14 cellular contexts compared by ENCODE assay signal in the genomic region with DNA sequence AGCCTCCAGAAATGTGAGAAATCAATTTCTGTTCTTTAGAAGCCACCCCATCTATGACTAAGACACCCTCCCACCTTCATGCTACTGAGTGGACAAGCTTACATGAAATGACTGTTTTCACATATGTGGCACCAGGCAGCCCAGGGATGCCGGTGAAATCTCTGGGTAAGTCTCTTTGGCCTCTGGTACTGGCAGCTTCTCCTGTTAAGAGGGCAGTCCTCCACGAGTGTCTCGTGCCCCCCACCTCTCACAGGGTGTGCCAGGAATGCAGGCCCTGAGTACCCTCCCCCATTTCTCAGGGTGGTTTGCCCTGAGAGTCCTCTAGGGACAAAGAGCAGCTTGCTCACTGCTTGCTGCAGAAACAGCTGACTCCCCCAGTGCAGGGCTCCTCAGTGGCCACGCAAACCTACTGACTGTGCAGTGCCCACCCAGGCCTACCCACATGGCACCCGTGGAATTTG. TPM values are rescaled to one million over a fixed set of nuclear protein-coding genes. Genes with fewer than 3 reads are reported as not detected.
A peak's percentile ranks its signal among the peaks of the same experiment; 100 is the strongest.
DNase-seq lines count a peak whose midpoint lies in the region; ATAC-seq and TF ChIP-seq lines count a peak whose summit lies in the region.
"Had no signal": no experiment of that assay in that cellular context is flagged by ENCODE, and none has a peak within 500 bp of the region (broad histone marks: within the 10 kb centered on the region; RNA-seq: fewer than 3 reads in every experiment).

No MANE protein-coding gene starts in this region.

- H3K9me3 ChIP-seq in esophagus squamous epithelium = no peaks in the 10 kb centered on the region

- H3K4me1 ChIP-seq in esophagus squamous epithelium = peaks cover 32 to 52% (median 40%) of the 10 kb centered on the region in 3 donors

- peak overlapping the region; percentile 94 for H3K27ac Mint-ChIP-seq in activated T-cell treated with anti-CD3 and anti-CD28 coated beads, Interleukin-2, amount 50 U/mL, for 24 hours
- H3K27ac Mint-ChIP-seq in effector memory CD8-positive, alpha-beta T cell = peak overlapping the region; percentile 96 to 99
- peak overlapping the region; percentile 85 for H3K27ac Mint-ChIP-seq in stimulated activated memory B cell treated with anti-CD40 and anti-IgM and Interleukin-4, amounts not matched to agents 10 μg/mL and 1 μg/mL and 100 μg/mL, for 72 hours

- peak overlapping the region in 2 of 4 donors; percentile 99 for H3K27ac ChIP-seq in esophagus squamous epithelium

- TF ChIP-seq POLR2A in esophagus squamous epithelium (IDR thresholded peaks at IDR 0.05) = no peak

- intact Hi-C loops in esophagus squamous epithelium (cut with DNase I) = no loop called here

- H3K4me3 Mint-ChIP-seq in activated T-cell treated with anti-CD3 and anti-CD28 coated beads, Interleukin-2, amount 50 U/mL, for 24 hours = peak overlapping the region; percentile 87
- no peak overlapping the region for H3K4me3 Mint-ChIP-seq in effector memory CD8-positive, alpha-beta T cell
- H3K4me3 Mint-ChIP-seq in stimulated activated memory B cell treated with anti-CD40 and anti-IgM and Interleukin-4, amounts not matched to agents 10 μg/mL and 1 μg/mL and 100 μg/mL, for 72 hours = no peak overlapping the region

- no peak for TF ChIP-seq CTCF in LNCaP clone FGC (IDR thresholded peaks at IDR 0.05; ENCODE audit: control insufficient read depth, extremely low read depth, insufficient read depth)
- no peak for TF ChIP-seq CTCF in esophagus squamous epithelium (IDR thresholded peaks at IDR 0.05)

- H3K4me3 ChIP-seq in LNCaP clone FGC (ENCODE audit: low read depth, low read length) (peak overlapping the region; percentile 52), esophagus squamous epithelium (peak overlapping the region in 1 of 4 donors; percentile 21)

- H3K36me3 Mint-ChIP-seq in activated T-cell treated with anti-CD3 and anti-CD28 coated beads, Interleukin-2, amount 50 U/mL, for 24 hours (ENCODE audit: low read depth) = peaks cover 4% of the 10 kb centered on the region
- H3K36me3 Mint-ChIP-seq in effector memory CD8-positive, alpha-beta T cell (ENCODE audit: insufficient read depth) = peaks cover 18% of the 10 kb centered on the region
- H3K36me3 Mint-ChIP-seq in stimulated activated memory B cell treated with anti-CD40 and anti-IgM and Interleukin-4, amounts not matched to agents 10 μg/mL and 1 μg/mL and 100 μg/mL, for 72 hours = peaks cover 20% of the 10 kb centered on the region

- H3K36me3 ChIP-seq in esophagus squamous epithelium = no peaks in the 10 kb centered on the region

- no peaks in the 10 kb centered on the region for H3K27me3 Mint-ChIP-seq in activated T-cell treated with anti-CD3 and anti-CD28 coated beads, Interleukin-2, amount 50 U/mL, for 24 hours
- no peaks in the 10 kb centered on the region for H3K27me3 Mint-ChIP-seq in effector memory CD8-positive, alpha-beta T cell
- no peaks in the 10 kb centered on the region for H3K27me3 Mint-ChIP-seq in stimulated activated memory B cell treated with anti-CD40 and anti-IgM and Interleukin-4, amounts not matched to agents 10 μg/mL and 1 μg/mL and 100 μg/mL, for 72 hours

- WGBS in esophagus squamous epithelium, 2 donors = 74% methylated on average over 2 of the region's 5 CpGs; no CpG with 5 or more reads in 1 of the 2 donors

- peaks cover 3% of the 10 kb centered on the region for H3K9me3 Mint-ChIP-seq in activated T-cell treated with anti-CD3 and anti-CD28 coated beads, Interleukin-2, amount 50 U/mL, for 24 hours
- no peaks in the 10 kb centered on the region for H3K9me3 Mint-ChIP-seq in effector memory CD8-positive, alpha-beta T cell
- H3K9me3 Mint-ChIP-seq in stimulated activated memory B cell treated with anti-CD40 and anti-IgM and Interleukin-4, amounts not matched to agents 10 μg/mL and 1 μg/mL and 100 μg/mL, for 72 hours = peaks cover 4% of the 10 kb centered on the region

- H3K27me3 ChIP-seq in esophagus squamous epithelium = peaks cover 0 to 16% (median 0%) of the 10 kb centered on the region in 4 donors

- no peak for DNase-seq in activated T-cell treated with anti-CD3 and anti-CD28 coated beads, Interleukin-2, amount 50 U/mL, for 24 hours
- no peak for DNase-seq in activated T-cell treated with anti-CD3 and anti-CD28 coated beads for 4 hours
- no peak for DNase-seq in LNCaP clone FGC (ENCODE audit: low read depth)
- DNase-seq in effector memory CD8-positive, alpha-beta T cell = no peak
- no peak for DNase-seq in midbrain (lab: John Stamatoyannopoulos, UW)
- DNase-seq in esophagus squamous epithelium (lab: John Stamatoyannopoulos, UW) = no peak
- DNase-seq: cortex of kidney, foreskin melanocyte, KBM-7, mammary epithelial cell, NCI-H2107, PC-3 had no signal

- no peak for ATAC-seq in effector memory CD8-positive, alpha-beta T cell (replicated peaks)
- ATAC-seq in stimulated activated memory B cell treated with anti-CD40 and anti-IgM and Interleukin-4, amounts not matched to agents 10 μg/mL and 1 μg/mL and 100 μg/mL, for 72 hours = no peak
- ATAC-seq in GM19023 (IDR thresholded peaks at IDR 0.05; ENCODE audit: unreplicated experiment) = no peak
- ATAC-seq: PC-3 had no signal

- H3K4me1 Mint-ChIP-seq in activated T-cell treated with anti-CD3 and anti-CD28 coated beads, Interleukin-2, amount 50 U/mL, for 24 hours (ENCODE audit: low read depth) = peaks cover 69% of the 10 kb centered on the region
- peaks cover 25 to 33% of the 10 kb centered on the region in 2 donors for H3K4me1 Mint-ChIP-seq in effector memory CD8-positive, alpha-beta T cell (ENCODE audit: low read depth in 2 of 2)
- peaks cover 78% of the 10 kb centered on the region for H3K4me1 Mint-ChIP-seq in stimulated activated memory B cell treated with anti-CD40 and anti-IgM and Interleukin-4, amounts not matched to agents 10 μg/mL and 1 μg/mL and 100 μg/mL, for 72 hours

RNA-seq across cellular contexts. Expression of a gene that starts 3.2 kb away (rescaled TPM):
- total RNA-seq in esophagus squamous epithelium = 10 to 100 TPM in 3 of 4 donors, 1 to 10 TPM in 1; 8.2 to 33.9 (median 11.3) TPM

RNA-seq across cellular contexts. Expression of a gene that starts 27.2 kb away (rescaled TPM):
- 10 to 100 TPM; 13.8 to 39.5 (median 19.6) TPM for total RNA-seq in esophagus squamous epithelium

RNA-seq across cellular contexts. Expression of a gene that starts 49.5 kb away (rescaled TPM):
- 1 to 10 TPM in 1 of 4 donors, not detected in 3; 3.1 TPM for total RNA-seq in esophagus squamous epithelium
- total RNA-seq: mammary epithelial cell, PC-3 had no signal

RNA-seq across cellular contexts. Expression of a gene that starts 53.3 kb away (rescaled TPM):
- total RNA-seq in esophagus squamous epithelium = under 1 TPM in 3 of 4 donors, not detected in 1; 0.35 to 0.76 (median 0.70) TPM
- total RNA-seq: mammary epithelial cell had no signal

RNA-seq across cellular contexts. Expression of a gene that starts 57.0 kb away (rescaled TPM):
- 10 to 100 TPM; 11.8 to 29.1 (median 17.0) TPM for total RNA-seq in esophagus squamous epithelium
